ENCODE assay signal across 8 cellular contexts in genomic region chr16:89319883-89320716, GRCh38.
A peak's percentile ranks its signal among the peaks of the same experiment; 100 is the strongest.
DNase-seq lines count a peak whose midpoint lies in the region; ATAC-seq, FAIRE-seq and TF ChIP-seq lines count a peak whose summit lies in the region.

No MANE protein-coding gene starts in this region.

- peaks cover 10% of the 10 kb centered on the region for H3K36me3 ChIP-seq in HUES48 (ENCODE audit: control insufficient read depth, insufficient read depth, low read length)
- H3K36me3 ChIP-seq in pancreas: no peaks in the 10 kb centered on the region

- H3K9me3 ChIP-seq in HUES48 (ENCODE audit: control insufficient read depth, insufficient read depth, low read length) (no peaks in the 10 kb centered on the region), pancreas (no peaks in the 10 kb centered on the region)

- H3K27ac Mint-ChIP-seq in activated CD4-positive, alpha-beta memory T cell treated with anti-CD3 and anti-CD28 coated beads, Interleukin-2, amount 10 ng/mL, durations not matched to agents 7 days and 5 days: peak overlapping the region; percentile 74

- CTCF ChIA-PET in activated CD4-positive, alpha-beta memory T cell treated with anti-CD3 and anti-CD28 coated beads, Interleukin-2, amount 10 ng/mL, durations not matched to agents 7 days and 5 days (lab: Charles Lee): interaction anchor here (0.6 kb wide), 1 partner anchor 12 kb away, joined by 3 read pairs; no protein-coding TSS in a partner anchor

- no peak for FAIRE-seq in pancreas (lab: Jason Lieb, UNC)

- no peaks in the 10 kb centered on the region for H3K9me3 Mint-ChIP-seq in activated CD4-positive, alpha-beta memory T cell treated with anti-CD3 and anti-CD28 coated beads, Interleukin-2, amount 10 ng/mL, durations not matched to agents 7 days and 5 days

- H3K27me3 Mint-ChIP-seq in activated CD4-positive, alpha-beta memory T cell treated with anti-CD3 and anti-CD28 coated beads, Interleukin-2, amount 10 ng/mL, durations not matched to agents 7 days and 5 days: no peaks in the 10 kb centered on the region

- peaks cover 53% of the 10 kb centered on the region for H3K36me3 Mint-ChIP-seq in activated CD4-positive, alpha-beta memory T cell treated with anti-CD3 and anti-CD28 coated beads, Interleukin-2, amount 10 ng/mL, durations not matched to agents 7 days and 5 days (ENCODE audit: low read depth)

- H3K27me3 ChIP-seq in HUES48 (ENCODE audit: control insufficient read depth, insufficient read depth, low read length): no peaks in the 10 kb centered on the region
- H3K27me3 ChIP-seq in pancreas: no peaks in the 10 kb centered on the region

- POLR2A ChIA-PET in activated CD4-positive, alpha-beta memory T cell treated with anti-CD3 and anti-CD28 coated beads, Interleukin-2, amount 10 ng/mL, durations not matched to agents 7 days and 5 days (lab: Charles Lee): interaction anchor here (2.2 kb wide), 1 partner anchor 188 kb away, joined by 8 read pairs; the partner anchor contains the start of gene SPG7

- H3K27ac ChIP-seq in HUES48 (ENCODE audit: low read depth, low read length): peak overlapping the region; percentile 38
- peak overlapping the region in 2 of 4 donors; percentile 42 to 44 for H3K27ac ChIP-seq in pancreas

- intact Hi-C loops in pancreas (cut with DNase I): loop anchor here in 1 of 3 donors (10.0 kb wide), 1 partner anchor 235 kb away; no protein-coding TSS in a partner anchor

- H3K9ac ChIP-seq in HUES48 (ENCODE audit: low read depth, low read length): no peak overlapping the region

- H3K4me3 ChIP-seq in GM12864 (ENCODE audit: low read depth, low read length) (peak overlapping the region; percentile 7), HUES48 (ENCODE audit: low read depth, low read length) (no peak overlapping the region), pancreas (peak overlapping the region in 1 of 4 donors; percentile 8)

- WGBS in pancreas, 2 donors: 29 to 32% methylated on average over 25 to 29 of the region's 29 CpGs

- TF ChIP-seq CTCF in GM12864 (IDR thresholded peaks at IDR 0.05; ENCODE audit: low read depth, low read length, missing control alignments) (no peak), pancreas (IDR thresholded peaks at IDR 0.05) (no peak)

- peaks cover 52% of the 10 kb centered on the region for H3K4me1 ChIP-seq in HUES48 (ENCODE audit: control insufficient read depth, insufficient read depth, low read length)
- H3K4me1 ChIP-seq in pancreas: peaks cover 15 to 27% (median 17%) of the 10 kb centered on the region in 3 donors

- peak overlapping the region; percentile 63 for H3K4me3 Mint-ChIP-seq in activated CD4-positive, alpha-beta memory T cell treated with anti-CD3 and anti-CD28 coated beads, Interleukin-2, amount 10 ng/mL, durations not matched to agents 7 days and 5 days

- peaks cover 96% of the 10 kb centered on the region for H3K4me1 Mint-ChIP-seq in activated CD4-positive, alpha-beta memory T cell treated with anti-CD3 and anti-CD28 coated beads, Interleukin-2, amount 10 ng/mL, durations not matched to agents 7 days and 5 days

- DNase-seq in GM12864 (ENCODE audit: low read depth): no peak
- peak; percentile 55 for DNase-seq in activated CD4-positive, alpha-beta memory T cell treated with anti-CD3 and anti-CD28 coated beads, Interleukin-2, amount 10 ng/mL, durations not matched to agents 7 days and 5 days
- DNase-seq in fibroblast of gingiva (ENCODE audit: low read depth): peak; percentile 68
- DNase-seq in pancreas: peak in 5 of 6 donors; percentile 56 to 77 (median 73)
- DNase-seq in NCI-H146 treated with DMSO at 0.1 percent for 48 hours (lab: John Stamatoyannopoulos, UW; ENCODE audit: unreplicated experiment): no peak

- ATAC-seq in pancreas (peak; percentile 76 to 80 (median 78)), GM21528 (IDR thresholded peaks at IDR 0.05; ENCODE audit: low FRiP score, unreplicated experiment) (no peak), GM21381 (IDR thresholded peaks at IDR 0.05; ENCODE audit: unreplicated experiment) (no peak)

Comparison
In these comparisons a context has a peak if more than half of its experiments do, and no peak if none do; other contexts are left out.
1. DNase-seq: peak in activated CD4-positive, alpha-beta memory T cell treated with anti-CD3 and anti-CD28 coated beads, Interleukin-2, amount 10 ng/mL, durations not matched to agents 7 days and 5 days (single experiment), fibroblast of gingiva (single experiment) and pancreas (5 of 6); none in GM12864 (single experiment) and NCI-H146 treated with DMSO at 0.1 percent for 48 hours (single experiment).
2. ATAC-seq: peak in pancreas (4 of 4); none in GM21528 (single experiment) and GM21381 (single experiment).